ENCODE assay signal across 19 cellular contexts in genomic region chr6:119497988-119498727, GRCh38.
"Had no signal": no experiment of that assay in that cellular context is flagged by ENCODE, and none has a peak within 500 bp of the region (broad histone marks: within the 10 kb centered on the region; RNA-seq: fewer than 3 reads in every experiment).

No MANE protein-coding gene starts in this region.

- H3K4me3 Mint-ChIP-seq: activated naive CD4-positive, alpha-beta T cell treated with anti-CD3 and anti-CD28 coated beads, Interleukin-2, amount 50 U/mL, for 24 hours; brain; nephron; stimulated activated naive CD8-positive, alpha-beta T cell treated with anti-CD3 and anti-CD28 coated beads, Interleukin-15, Interleukin-2, amounts not matched to agents 100 ng/mL and 50 ng/mL, for 24 hours; T-helper 2 cell treated with Interferon-gamma antibody and Interleukin-4, amounts not matched to agents 5 μg/mL and 100 μg/mL, for 36 hours had no signal

- H3K27ac ChIP-seq: esophagus muscularis mucosa, left ventricle myocardium inferior, sigmoid colon had no signal

- H3K4me1 ChIP-seq: esophagus muscularis mucosa, left ventricle myocardium inferior had no signal

- H3K4me1 Mint-ChIP-seq: activated naive CD4-positive, alpha-beta T cell treated with anti-CD3 and anti-CD28 coated beads, Interleukin-2, amount 50 U/mL, for 24 hours; brain had no signal

- H3K36me3 ChIP-seq: esophagus muscularis mucosa, left ventricle myocardium inferior, sigmoid colon had no signal

- H3K36me3 Mint-ChIP-seq: activated naive CD4-positive, alpha-beta T cell treated with anti-CD3 and anti-CD28 coated beads, Interleukin-2, amount 50 U/mL, for 24 hours; brain had no signal

- DNase-seq: activated CD4-positive, alpha-beta T cell treated with anti-CD3 and anti-CD28 coated beads, Interleukin-2, amount 50 U/mL, for 4 hours; activated effector memory CD4-positive, alpha-beta T cell treated with Interleukin-2 at 50 U/mL for 16 hours; activated T-cell treated with anti-CD3 and anti-CD28 coated beads, Interleukin-2, amount 50 U/mL, for 1 hour; amniotic stem cell; cerebellar nuclear complex; dermis blood vessel endothelial cell; left ventricle myocardium inferior; mesenchymal stem cell; sigmoid colon; stimulated activated CD4-positive, alpha-beta T cell treated with anti-CD3 and anti-CD28 coated beads, Interleukin-12 subunit alpha, Interleukin-12 subunit beta, amount 100 ng/mL, for 4 hours; stimulated activated CD4-positive, alpha-beta T cell treated with anti-CD3 and anti-CD28 coated beads, Interleukin-2, amount 100 ng/mL, for 48 hours; stimulated activated CD8-positive, alpha-beta memory T cell treated with anti-CD3 and anti-CD28 coated beads, Interleukin-4, amount 100 ng/mL, for 48 hours had no signal

- H3K27ac Mint-ChIP-seq: activated naive CD4-positive, alpha-beta T cell treated with anti-CD3 and anti-CD28 coated beads, Interleukin-2, amount 50 U/mL, for 24 hours; brain; nephron; stimulated activated naive CD8-positive, alpha-beta T cell treated with anti-CD3 and anti-CD28 coated beads, Interleukin-15, Interleukin-2, amounts not matched to agents 100 ng/mL and 50 ng/mL, for 24 hours; T-helper 2 cell treated with Interferon-gamma antibody and Interleukin-4, amounts not matched to agents 5 μg/mL and 100 μg/mL, for 36 hours had no signal

- H3K9me3 Mint-ChIP-seq: brain; nephron; T-helper 2 cell treated with Interferon-gamma antibody and Interleukin-4, amounts not matched to agents 5 μg/mL and 100 μg/mL, for 36 hours had no signal

- ATAC-seq: activated CD4-positive, CD25-positive, alpha-beta regulatory T cell treated with anti-CD3 and anti-CD28 coated beads, Interleukin-2, amount 50 U/mL, for 24 hours had no signal

- H3K4me3 ChIP-seq: esophagus muscularis mucosa, left ventricle myocardium inferior, sigmoid colon had no signal

- H3K9me3 ChIP-seq: esophagus muscularis mucosa, left ventricle myocardium inferior, sigmoid colon had no signal

- H3K27me3 ChIP-seq: esophagus muscularis mucosa, sigmoid colon had no signal
